ENCODE assay signal across 8 cellular contexts in genomic region chr9:127916665-127917581, GRCh38. TPM values are rescaled to one million over a fixed set of nuclear protein-coding genes. Genes with fewer than 3 reads are reported as not detected.
DNase-seq lines count a peak whose midpoint lies in the region; ATAC-seq, FAIRE-seq and TF ChIP-seq lines count a peak whose summit lies in the region.

TSS of gene ST6GALNAC4 (minus strand) at chr9:127917041. CDS start at chr9:127916419, 622 bp downstream.

- CTCF ChIA-PET in mammary epithelial cell (lab: Charles Lee; ENCODE audit: low non-redundant PET): no interaction called here

- no peak for FAIRE-seq in small intestine (lab: Jason Lieb, UNC)

- H3K4me2 ChIP-seq in mammary epithelial cell (ENCODE audit: insufficient read depth, low read depth, low read length): peak within 1 kb of the TSS; percentile 89

- H3K4me1 ChIP-seq in mammary epithelial cell (ENCODE audit: insufficient read depth, low read length) (peaks cover 38% of the 10 kb centered on the region), small intestine (ENCODE audit: control insufficient read depth in 2 of 2, insufficient read depth in 1 of 2, low read depth in 1 of 2, low read length in 1 of 2) (peaks cover 0 to 12% of the 10 kb centered on the region in 2 donors)

- dilution Hi-C loops in mammary epithelial cell (cut with HindIII; ENCODE audit: low sequenced_read_pairs): no loop called here

- in situ Hi-C loops in mammary epithelial cell (cut with MboI; ENCODE audit: low sequenced_read_pairs in 2 of 2): loop anchor here (5.0 to 10.0 kb wide), 2 partner anchors 180 to 312 kb away; partner anchors contain the start of gene TOR2A (in 1 of the 2)

- peak within 1 kb of the TSS; percentile 88 for H2AFZ ChIP-seq in mammary epithelial cell (ENCODE audit: low read depth, low read length)

- no peak for TF ChIP-seq CTCF in WI38 (IDR thresholded peaks at IDR 0.05; ENCODE audit: low read depth, low read length)
- no peak for TF ChIP-seq CTCF in mammary epithelial cell (conservative IDR thresholded peaks at IDR 0.05 in 1 of 2, IDR thresholded peaks at IDR 0.05 in 1 of 2; ENCODE audit: extremely low read depth in 1 of 2, insufficient read depth in 1 of 2, low read depth in 1 of 2, low read length in 2 of 2)

- H3K9me3 ChIP-seq in mammary epithelial cell (replicated peaks; ENCODE audit: insufficient read depth, low read length): no peaks in the 10 kb centered on the region
- no peaks in the 10 kb centered on the region for H3K9me3 ChIP-seq in small intestine (ENCODE audit: control insufficient read depth, low read depth)

- intact Hi-C loops in mammary epithelial cell (cut with micrococcal nuclease): loop anchor here (5.0 to 10.0 kb wide), 2 partner anchors 115 to 412 kb away; partner anchors contain the start of gene FPGS

- TSS peak; percentile 56 for BruUV-seq in mammary epithelial cell (replicated peaks; lab: Mats Ljungman, UMichigan)

- peak; percentile 81 to 85 for DNase-seq in NCI-H2081 (lab: John Stamatoyannopoulos, UW)
- no peak for DNase-seq in NCI-H2081 treated with DMSO at 0.1 percent for 48 hours (lab: John Stamatoyannopoulos, UW)
- DNase-seq in NCI-H2196 (lab: John Stamatoyannopoulos, UW; ENCODE audit: unreplicated experiment): peak; percentile 88
- DNase-seq in mammary epithelial cell: peak; percentile 76
- peak; percentile 100 for DNase-seq in iPS-NIHi11 (ENCODE audit: low spot score)
- peak; percentile 89 for DNase-seq in small intestine

- H3K4me3 ChIP-seq in WI38 (ENCODE audit: low read depth, low read length) (peak within 1 kb of the TSS; percentile 75), mammary epithelial cell (replicated peaks in 1 of 3; ENCODE audit: insufficient read depth in 1 of 3, low read depth in 2 of 3, low read length in 3 of 3) (peak within 1 kb of the TSS; percentile 35 to 62 (median 58)), small intestine (ENCODE audit: low read depth in 1 of 2, low read length in 2 of 2) (peak within 1 kb of the TSS; percentile 39 to 77)

- ATAC-seq in HG03064 (IDR thresholded peaks at IDR 0.05; ENCODE audit: low read depth, unreplicated experiment): peak; percentile 68

- H4K20me1 ChIP-seq in mammary epithelial cell (ENCODE audit: insufficient read depth, low read length): no peaks in the 10 kb centered on the region

- peak within 1 kb of the TSS; percentile 21 for H3K9ac ChIP-seq in mammary epithelial cell (ENCODE audit: insufficient read depth, low read length)

- H3K36me3 ChIP-seq in mammary epithelial cell (ENCODE audit: insufficient read depth, low read length) (peaks cover under 1% of the 10 kb centered on the region), small intestine (ENCODE audit: control insufficient read depth in 2 of 2, insufficient read depth in 2 of 2, low read length in 2 of 2) (no peaks in the 10 kb centered on the region)

- H3K27me3 ChIP-seq in mammary epithelial cell (ENCODE audit: insufficient read depth, low read length) (no peaks in the 10 kb centered on the region), small intestine (ENCODE audit: control insufficient read depth in 2 of 2, insufficient read depth in 2 of 2, low read length in 2 of 2) (no peaks in the 10 kb centered on the region)

- H3K27ac ChIP-seq in mammary epithelial cell (ENCODE audit: insufficient read depth, low read depth, low read length): peak within 1 kb of the TSS; percentile 16
- H3K27ac ChIP-seq in small intestine (ENCODE audit: low read depth in 1 of 2, low read length in 1 of 2): peak within 1 kb of the TSS; percentile 30 to 73

- 11% methylated on average over 16 of the region's 75 CpGs for WGBS in mammary epithelial cell (ENCODE audit: low coverage, missing lambda C conversion rate)
- 2% methylated on average over 45 to 75 of the region's 75 CpGs for WGBS in small intestine, 3 donors

- H3K79me2 ChIP-seq in mammary epithelial cell (ENCODE audit: insufficient read depth, low read length): no peaks in the 10 kb centered on the region

RNA-seq across cellular contexts. Expression of gene ST6GALNAC4, which starts in this region (rescaled TPM):
- total RNA-seq in mammary epithelial cell: 10 to 100 TPM; 14.3 to 19.6 TPM
- polyA plus RNA-seq in mammary epithelial cell (21.9 TPM), small intestine (10 to 100 TPM; 20.4 to 34.7 (median 24.6) TPM)
- polyA minus RNA-seq in mammary epithelial cell: 50.2 TPM
